ENCODE assay signal across 15 cellular contexts in genomic region chr12:25372002-25372401, GRCh38.
DNase-seq lines count a peak whose midpoint lies in the region; ATAC-seq, FAIRE-seq and TF ChIP-seq lines count a peak whose summit lies in the region.
"Had no signal": no experiment of that assay in that cellular context is flagged by ENCODE, and none has a peak within 500 bp of the region (broad histone marks: within the 10 kb centered on the region; RNA-seq: fewer than 3 reads in every experiment).

No MANE protein-coding gene starts in this region.

- intact Hi-C loops in HCT116 (cut with micrococcal nuclease), result no loop called here
- intact Hi-C loops in adrenal gland (cut with DNase I), result no loop called here

- no peak for FAIRE-seq in bronchial epithelial cell (lab: Jason Lieb, UNC)
- FAIRE-seq: A204.1, GM12878, H54 had no signal

- RAD21 ChIA-PET in HCT116 (lab: Charles Lee; ENCODE audit: low non-redundant PET in 1 of 2, low total read pairs in 2 of 2, uncharacterized antibody in 2 of 2, unreplicated experiment in 2 of 2), result no interaction called here

- H3K9me3 Mint-ChIP-seq in stimulated activated effector memory CD8-positive, alpha-beta T cell treated with anti-CD3 and anti-CD28 coated beads, Interleukin-12 subunit alpha, Interleukin-12 subunit beta, amount 100 ng/mL, for 72 hours, result no peaks in the 10 kb centered on the region
- H3K9me3 Mint-ChIP-seq: CD4-positive, alpha-beta T cell had no signal

- H3K9me3 ChIP-seq in HCT116 (ENCODE audit: control insufficient read depth in 1 of 2, insufficient read depth in 1 of 2, low read depth in 1 of 2, low read length in 2 of 2), result no peaks in the 10 kb centered on the region
- no peaks in the 10 kb centered on the region for H3K9me3 ChIP-seq in adrenal gland (replicated peaks in 1 of 3)

- H3K4me1 Mint-ChIP-seq in stimulated activated effector memory CD8-positive, alpha-beta T cell treated with anti-CD3 and anti-CD28 coated beads, Interleukin-12 subunit alpha, Interleukin-12 subunit beta, amount 100 ng/mL, for 72 hours, result peaks cover 20% of the 10 kb centered on the region

- H3K4me1 ChIP-seq in HCT116 (ENCODE audit: control insufficient read depth in 1 of 2, insufficient read depth in 2 of 2, low read length in 2 of 2) (peaks cover 0 to 2% of the 10 kb centered on the region in 2 experiments; a peak in 1 of 4 replicates), adrenal gland (replicated peaks in 1 of 2) (no peaks in the 10 kb centered on the region)

- no peak for ATAC-seq in HCT116
- ATAC-seq in stimulated activated effector memory CD8-positive, alpha-beta T cell treated with anti-CD3 and anti-CD28 coated beads, Interleukin-12 subunit alpha, Interleukin-12 subunit beta, amount 100 ng/mL, for 72 hours, result peak; percentile 62
- ATAC-seq: GM12878 had no signal

- no peak overlapping the region for H3K27ac Mint-ChIP-seq in stimulated activated effector memory CD8-positive, alpha-beta T cell treated with anti-CD3 and anti-CD28 coated beads, Interleukin-12 subunit alpha, Interleukin-12 subunit beta, amount 100 ng/mL, for 72 hours
- H3K27ac Mint-ChIP-seq: B cell; CD4-positive, alpha-beta T cell had no signal

- no peak overlapping the region for H3K4me2 ChIP-seq in HCT116 (ENCODE audit: low read length)

- H3K9me2 ChIP-seq in HCT116 (ENCODE audit: insufficient read depth), result no peaks in the 10 kb centered on the region

- no peak overlapping the region for H3K4me3 Mint-ChIP-seq in stimulated activated effector memory CD8-positive, alpha-beta T cell treated with anti-CD3 and anti-CD28 coated beads, Interleukin-12 subunit alpha, Interleukin-12 subunit beta, amount 100 ng/mL, for 72 hours
- H3K4me3 Mint-ChIP-seq: B cell; CD4-positive, alpha-beta T cell had no signal

- no peak for TF ChIP-seq RAD21 in HCT116 (IDR thresholded peaks at IDR 0.05; ENCODE audit: low read depth)

- no peaks in the 10 kb centered on the region for H3K36me3 ChIP-seq in HCT116 (ENCODE audit: control insufficient read depth in 1 of 2, insufficient read depth in 2 of 2, low read length in 2 of 2)
- no peaks in the 10 kb centered on the region for H3K36me3 ChIP-seq in bronchial epithelial cell (ENCODE audit: control insufficient read depth, insufficient read depth, low read length)
- no peaks in the 10 kb centered on the region for H3K36me3 ChIP-seq in adrenal gland (replicated peaks in 1 of 2)

- no peaks in the 10 kb centered on the region for H3K79me2 ChIP-seq in HCT116 (ENCODE audit: insufficient read depth, low read length)

- H3K27me3 ChIP-seq in HCT116 (ENCODE audit: insufficient read depth, low read length), result no peaks in the 10 kb centered on the region
- no peaks in the 10 kb centered on the region for H3K27me3 ChIP-seq in bronchial epithelial cell (ENCODE audit: control insufficient read depth, insufficient read depth, low read length)
- no peaks in the 10 kb centered on the region for H3K27me3 ChIP-seq in adrenal gland

- peak overlapping the region; percentile 0 for H2AFZ ChIP-seq in HCT116 (ENCODE audit: low read depth, low read length, poor library complexity, severe bottlenecking)
- H2AFZ ChIP-seq: GM23248 had no signal

- H4K20me1 ChIP-seq in HCT116 (ENCODE audit: insufficient read depth), result no peaks in the 10 kb centered on the region

- no peak for DNase-seq in HCT116 (ENCODE audit: low read depth, low spot score)
- DNase-seq in bronchial epithelial cell (ENCODE audit: low read depth), result peak; percentile 58
- peak; percentile 15 for DNase-seq in fibroblast of peridontal ligament (ENCODE audit: extremely low read depth)
- DNase-seq in stimulated activated effector memory CD8-positive, alpha-beta T cell treated with anti-CD3 and anti-CD28 coated beads, Interleukin-12 subunit alpha, Interleukin-12 subunit beta, amount 100 ng/mL, for 72 hours (ENCODE audit: low spot score in 2 of 2), result no peak
- DNase-seq in adrenal gland, result no peak
- no peak for DNase-seq in NCI-H1105 (lab: John Stamatoyannopoulos, UW)
- no peak for DNase-seq in COLO829 (ENCODE audit: low spot score)
- DNase-seq: C1 segment of cervical spinal cord; CD4-positive, alpha-beta T cell; DMS79; GM23248 had no signal

- no peaks in the 10 kb centered on the region for H3K36me3 Mint-ChIP-seq in stimulated activated effector memory CD8-positive, alpha-beta T cell treated with anti-CD3 and anti-CD28 coated beads, Interleukin-12 subunit alpha, Interleukin-12 subunit beta, amount 100 ng/mL, for 72 hours

- H3K9ac ChIP-seq in HCT116 (ENCODE audit: low read length), result no peak overlapping the region
- H3K9ac ChIP-seq: GM23248 had no signal

- POLR2A ChIA-PET in HCT116 (lab: Charles Lee), result interaction anchor here (1.4 kb wide), 1 partner anchor 13 kb away, joined by 4 read pairs; no protein-coding TSS in a partner anchor

- H3K27ac ChIP-seq in HCT116 (ENCODE audit: low read depth, low read length) (no peak overlapping the region), adrenal gland (no peak overlapping the region)
- H3K27ac ChIP-seq: GM23248 had no signal

- no TSS peak for BruUV-seq in HCT116 (replicated peaks; lab: Mats Ljungman, UMichigan)

- TF ChIP-seq POLR2A in HCT116 (IDR thresholded peaks at IDR 0.05; ENCODE audit: borderline replicate concordance, extremely low read depth, insufficient read depth, insufficient read length) (no peak), adrenal gland (IDR thresholded peaks at IDR 0.05) (no peak)

- no peak overlapping the region for H3K4me3 ChIP-seq in HCT116 (replicated peaks in 1 of 2; ENCODE audit: low read depth in 1 of 2, low read length in 2 of 2)
- no peak overlapping the region for H3K4me3 ChIP-seq in bronchial epithelial cell (ENCODE audit: low read depth, low read length)
- H3K4me3 ChIP-seq in adrenal gland, result no peak overlapping the region
- H3K4me3 ChIP-seq: GM12878, GM23248 had no signal

- TF ChIP-seq CTCF in HCT116 (IDR thresholded peaks at IDR 0.05 in 2 of 3, conservative IDR thresholded peaks at IDR 0.05 in 1 of 3; ENCODE audit: borderline replicate concordance in 1 of 3, insufficient read depth in 1 of 3, low read depth in 2 of 3, low read length in 2 of 3) (no peak), bronchial epithelial cell (IDR thresholded peaks at IDR 0.05; ENCODE audit: insufficient read depth, low read length, severe bottlenecking) (no peak), adrenal gland (IDR thresholded peaks at IDR 0.05) (no peak)

- CTCF ChIA-PET in HCT116 (lab: Charles Lee), result interaction anchor here (0.9 kb wide), 1 partner anchor 16 kb away, joined by 3 read pairs; no protein-coding TSS in a partner anchor

TF ChIP-seq in HCT116, 20 proteins besides CTCF, POLR2A, EP300 and RAD21:
- TF ChIP-seq, protein P1, sequence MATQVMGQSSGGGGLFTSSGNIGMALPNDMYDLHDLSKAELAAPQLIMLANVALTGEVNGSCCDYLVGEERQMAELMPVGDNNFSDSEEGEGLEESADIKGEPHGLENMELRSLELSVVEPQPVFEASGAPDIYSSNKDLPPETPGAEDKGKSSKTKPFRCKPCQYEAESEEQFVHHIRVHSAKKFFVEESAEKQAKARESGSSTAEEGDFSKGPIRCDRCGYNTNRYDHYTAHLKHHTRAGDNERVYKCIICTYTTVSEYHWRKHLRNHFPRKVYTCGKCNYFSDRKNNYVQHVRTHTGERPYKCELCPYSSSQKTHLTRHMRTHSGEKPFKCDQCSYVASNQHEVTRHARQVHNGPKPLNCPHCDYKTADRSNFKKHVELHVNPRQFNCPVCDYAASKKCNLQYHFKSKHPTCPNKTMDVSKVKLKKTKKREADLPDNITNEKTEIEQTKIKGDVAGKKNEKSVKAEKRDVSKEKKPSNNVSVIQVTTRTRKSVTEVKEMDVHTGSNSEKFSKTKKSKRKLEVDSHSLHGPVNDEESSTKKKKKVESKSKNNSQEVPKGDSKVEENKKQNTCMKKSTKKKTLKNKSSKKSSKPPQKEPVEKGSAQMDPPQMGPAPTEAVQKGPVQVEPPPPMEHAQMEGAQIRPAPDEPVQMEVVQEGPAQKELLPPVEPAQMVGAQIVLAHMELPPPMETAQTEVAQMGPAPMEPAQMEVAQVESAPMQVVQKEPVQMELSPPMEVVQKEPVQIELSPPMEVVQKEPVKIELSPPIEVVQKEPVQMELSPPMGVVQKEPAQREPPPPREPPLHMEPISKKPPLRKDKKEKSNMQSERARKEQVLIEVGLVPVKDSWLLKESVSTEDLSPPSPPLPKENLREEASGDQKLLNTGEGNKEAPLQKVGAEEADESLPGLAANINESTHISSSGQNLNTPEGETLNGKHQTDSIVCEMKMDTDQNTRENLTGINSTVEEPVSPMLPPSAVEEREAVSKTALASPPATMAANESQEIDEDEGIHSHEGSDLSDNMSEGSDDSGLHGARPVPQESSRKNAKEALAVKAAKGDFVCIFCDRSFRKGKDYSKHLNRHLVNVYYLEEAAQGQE (IDR thresholded peaks at IDR 0.05; ENCODE audit: low read depth), result no peak
- TF ChIP-seq, protein P2, sequence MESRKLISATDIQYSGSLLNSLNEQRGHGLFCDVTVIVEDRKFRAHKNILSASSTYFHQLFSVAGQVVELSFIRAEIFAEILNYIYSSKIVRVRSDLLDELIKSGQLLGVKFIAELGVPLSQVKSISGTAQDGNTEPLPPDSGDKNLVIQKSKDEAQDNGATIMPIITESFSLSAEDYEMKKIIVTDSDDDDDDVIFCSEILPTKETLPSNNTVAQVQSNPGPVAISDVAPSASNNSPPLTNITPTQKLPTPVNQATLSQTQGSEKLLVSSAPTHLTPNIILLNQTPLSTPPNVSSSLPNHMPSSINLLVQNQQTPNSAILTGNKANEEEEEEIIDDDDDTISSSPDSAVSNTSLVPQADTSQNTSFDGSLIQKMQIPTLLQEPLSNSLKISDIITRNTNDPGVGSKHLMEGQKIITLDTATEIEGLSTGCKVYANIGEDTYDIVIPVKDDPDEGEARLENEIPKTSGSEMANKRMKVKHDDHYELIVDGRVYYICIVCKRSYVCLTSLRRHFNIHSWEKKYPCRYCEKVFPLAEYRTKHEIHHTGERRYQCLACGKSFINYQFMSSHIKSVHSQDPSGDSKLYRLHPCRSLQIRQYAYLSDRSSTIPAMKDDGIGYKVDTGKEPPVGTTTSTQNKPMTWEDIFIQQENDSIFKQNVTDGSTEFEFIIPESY (IDR thresholded peaks at IDR 0.05; ENCODE audit: extremely low read depth, insufficient replicate concordance, low read length), result no peak
- TF ChIP-seq EZH2phosphoT487 (IDR thresholded peaks at IDR 0.05; ENCODE audit: borderline replicate concordance) (no peak), POLR2AphosphoS5 (IDR thresholded peaks at IDR 0.05; ENCODE audit: low read depth, low read length) (no peak), CBX3 (IDR thresholded peaks at IDR 0.05; ENCODE audit: low read depth) (no peak)

Comparison
In these comparisons a context has a peak if more than half of its experiments do, and no peak if none do; other contexts are left out.
1. DNase-seq: peak in bronchial epithelial cell (single experiment) and fibroblast of peridontal ligament (single experiment); none in HCT116 (single experiment), stimulated activated effector memory CD8-positive, alpha-beta T cell treated with anti-CD3 and anti-CD28 coated beads, Interleukin-12 subunit alpha, Interleukin-12 subunit beta, amount 100 ng/mL, for 72 hours (0 of 2), adrenal gland (0 of 7), NCI-H1105 (single experiment) and COLO829 (single experiment).